Comparison of ENCODE assay signal across 18 cellular contexts in the genomic region with DNA sequence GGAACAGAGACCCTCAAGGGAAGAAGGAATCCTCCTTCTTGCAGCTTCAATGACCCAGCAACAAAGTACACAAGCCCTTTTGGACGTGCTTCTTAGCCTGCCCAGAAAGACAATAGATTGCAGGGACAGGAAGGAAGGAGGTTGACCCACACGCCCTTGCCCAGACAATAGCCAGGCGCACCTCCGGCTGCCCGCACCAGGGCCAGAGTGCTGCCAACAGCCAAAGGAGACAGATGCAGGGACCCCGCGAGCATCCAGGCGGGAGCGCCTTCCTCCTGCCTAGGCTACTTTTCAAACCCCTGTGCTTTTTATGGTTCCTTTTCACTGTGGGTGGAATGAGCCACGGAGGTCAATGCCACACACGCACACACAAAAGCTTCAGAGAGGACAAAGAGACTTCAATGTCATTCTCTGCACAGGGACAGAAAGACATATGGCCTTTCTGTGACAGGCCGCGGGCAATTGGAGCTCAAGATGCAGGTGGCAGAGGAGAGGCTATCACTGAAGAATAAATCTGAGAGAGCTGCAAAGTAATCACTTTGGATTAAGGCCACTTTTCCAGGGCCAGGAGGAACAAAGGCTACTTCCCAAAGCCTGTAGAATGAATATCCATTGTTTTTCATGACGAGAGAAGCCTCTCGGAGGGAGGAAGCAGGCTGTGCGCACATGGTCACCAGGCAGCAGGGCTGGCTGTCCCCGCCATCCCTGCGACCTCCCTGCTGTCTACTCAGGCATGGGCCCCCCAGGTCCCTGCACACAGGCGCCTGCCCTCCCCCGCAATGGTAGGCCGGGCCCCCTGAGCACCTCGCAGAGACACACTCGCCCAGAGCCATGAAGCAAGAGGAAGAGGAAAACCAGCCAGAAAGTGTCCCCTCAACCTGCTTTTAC.
DNase-seq lines count a peak whose midpoint lies in the region; ATAC-seq and TF ChIP-seq lines count a peak whose summit lies in the region.
"Had no signal": no experiment of that assay in that cellular context is flagged by ENCODE, and none has a peak within 500 bp of the region (broad histone marks: within the 10 kb centered on the region; RNA-seq: fewer than 3 reads in every experiment).

No MANE protein-coding gene starts in this region.

- H3K9me3 Mint-ChIP-seq in GM23338, result no peaks in the 10 kb centered on the region
- no peaks in the 10 kb centered on the region for H3K9me3 Mint-ChIP-seq in neural progenitor cell
- H3K9me3 Mint-ChIP-seq: activated T-cell treated with anti-CD3 and anti-CD28 coated beads, Interleukin-2, amount 50 U/mL, for 4 hours; CD8-positive, alpha-beta T cell; T-helper 1 cell treated with Interleukin-12 subunit alpha and Interleukin-12 subunit beta and Interleukin-4 antibody, amounts not matched to agents 30 μg/mL and 1 μg/mL, for 36 hours had no signal

- H3K27ac ChIP-seq in GM23338 (ENCODE audit: low read depth) (no peak overlapping the region), neural progenitor cell (no peak overlapping the region), MM.1S (ENCODE audit: low read length) (no peak overlapping the region)
- H3K27ac ChIP-seq: skin epidermis had no signal

- H3K4me3 ChIP-seq in GM23338, result no peak overlapping the region
- H3K4me3 ChIP-seq in neural progenitor cell, result no peak overlapping the region
- H3K4me3 ChIP-seq in MM.1S (ENCODE audit: low read length), result no peak overlapping the region
- H3K4me3 ChIP-seq: skin epidermis had no signal

- H3K9ac ChIP-seq in neural progenitor cell (no peak overlapping the region), MM.1S (ENCODE audit: low read length) (no peak overlapping the region)

- ATAC-seq in GM23338 (peak; percentile 41), GM19395 (IDR thresholded peaks at IDR 0.05; ENCODE audit: unreplicated experiment) (no peak)
- ATAC-seq: activated T-cell treated with anti-CD3 and anti-CD28 coated beads, Interleukin-2, amount 50 U/mL, for 4 hours; CD8-positive, alpha-beta T cell had no signal

- H3F3A ChIP-seq in GM23338 (replicated peaks; ENCODE audit: low read depth) (no peaks in the 10 kb centered on the region), neural progenitor cell (ENCODE audit: low read depth) (peaks cover 9% of the 10 kb centered on the region), MM.1S (ENCODE audit: insufficient read depth, low read length) (no peaks in the 10 kb centered on the region)

- H3K36me3 Mint-ChIP-seq in GM23338 (ENCODE audit: low read depth), result no peaks in the 10 kb centered on the region
- H3K36me3 Mint-ChIP-seq in neural progenitor cell, result no peaks in the 10 kb centered on the region
- H3K36me3 Mint-ChIP-seq: CD8-positive, alpha-beta T cell had no signal

- H3K4me1 ChIP-seq in GM23338 (ENCODE audit: insufficient read depth) (no peaks in the 10 kb centered on the region), neural progenitor cell (peaks cover 29% of the 10 kb centered on the region), MM.1S (ENCODE audit: low read length) (no peaks in the 10 kb centered on the region)

- H3K9me2 ChIP-seq in GM23338 (ENCODE audit: insufficient read depth) (no peaks in the 10 kb centered on the region), MM.1S (replicated peaks; ENCODE audit: insufficient read depth, low read length) (no peaks in the 10 kb centered on the region)

- H3K79me2 ChIP-seq in GM23338 (replicated peaks; ENCODE audit: insufficient read depth) (no peaks in the 10 kb centered on the region), neural progenitor cell (ENCODE audit: low read depth) (no peaks in the 10 kb centered on the region), MM.1S (ENCODE audit: low read length) (no peaks in the 10 kb centered on the region)

- no peaks in the 10 kb centered on the region for H3K9me3 ChIP-seq in neural progenitor cell (ENCODE audit: low read depth)
- H3K9me3 ChIP-seq in MM.1S (replicated peaks; ENCODE audit: insufficient read depth, low read length), result no peaks in the 10 kb centered on the region

- H3K27me3 ChIP-seq in GM23338 (ENCODE audit: insufficient read depth) (no peaks in the 10 kb centered on the region), neural progenitor cell (no peaks in the 10 kb centered on the region), MM.1S (replicated peaks; ENCODE audit: insufficient read depth, low read length) (no peaks in the 10 kb centered on the region)

- H3K4me3 Mint-ChIP-seq in GM23338 (no peak overlapping the region), neural progenitor cell (no peak overlapping the region)
- H3K4me3 Mint-ChIP-seq: activated T-cell treated with anti-CD3 and anti-CD28 coated beads, Interleukin-2, amount 50 U/mL, for 4 hours; CD8-positive, alpha-beta T cell; T-helper 1 cell treated with Interleukin-12 subunit alpha and Interleukin-12 subunit beta and Interleukin-4 antibody, amounts not matched to agents 30 μg/mL and 1 μg/mL, for 36 hours had no signal

- H3K4me2 ChIP-seq in GM23338 (no peak overlapping the region), neural progenitor cell (peak overlapping the region; percentile 13), MM.1S (ENCODE audit: low read depth, low read length) (no peak overlapping the region)

- H3K4me1 Mint-ChIP-seq in GM23338 (no peaks in the 10 kb centered on the region; the same call in 2 of the 3 replicates), neural progenitor cell (peaks cover 49% of the 10 kb centered on the region)

- TF ChIP-seq CTCF in GM23338 (conservative IDR thresholded peaks at IDR 0.05; ENCODE audit: low read depth in 2 of 2) (no peak), neural progenitor cell (IDR thresholded peaks at IDR 0.05) (no peak), MM.1S (IDR thresholded peaks at IDR 0.05; ENCODE audit: low read length) (no peak)

- no peak overlapping the region for H3K27ac Mint-ChIP-seq in GM23338
- peak overlapping the region; percentile 37 for H3K27ac Mint-ChIP-seq in neural progenitor cell
- H3K27ac Mint-ChIP-seq: CD8-positive, alpha-beta T cell; T-helper 1 cell treated with Interleukin-12 subunit alpha and Interleukin-12 subunit beta and Interleukin-4 antibody, amounts not matched to agents 30 μg/mL and 1 μg/mL, for 36 hours had no signal

- H3K36me3 ChIP-seq in GM23338 (ENCODE audit: insufficient read depth), result no peaks in the 10 kb centered on the region
- no peaks in the 10 kb centered on the region for H3K36me3 ChIP-seq in neural progenitor cell
- H3K36me3 ChIP-seq in MM.1S (replicated peaks; ENCODE audit: insufficient read depth, low read length), result no peaks in the 10 kb centered on the region

- H3K27me3 Mint-ChIP-seq in GM23338 (ENCODE audit: insufficient read depth, low read depth, poor library complexity) (peaks cover 6% of the 10 kb centered on the region), neural progenitor cell (ENCODE audit: insufficient read depth, low read depth) (peaks cover 11% of the 10 kb centered on the region)

- peak overlapping the region; percentile 59; the same call in 1 of the 2 replicates for H2AFZ ChIP-seq in GM23338
- no peak overlapping the region for H2AFZ ChIP-seq in neural progenitor cell (replicated peaks)
- H2AFZ ChIP-seq in MM.1S (ENCODE audit: low read length), result no peak overlapping the region

- DNase-seq in NCI-H146 (lab: John Stamatoyannopoulos, UW) (peak; percentile 3), NCI-H146 treated with DMSO at 0.1 percent for 48 hours (lab: John Stamatoyannopoulos, UW; ENCODE audit: unreplicated experiment) (no peak), GM23338 (ENCODE audit: low spot score) (peak; percentile 13), cerebellar cortex (ENCODE audit: low spot score) (peak; percentile 8), neural progenitor cell (ENCODE audit: low spot score) (peak; percentile 49), MM.1S (no peak), AG08396 (ENCODE audit: low spot score) (no peak)
- DNase-seq: activated naive CD4-positive, alpha-beta T cell; activated T-cell treated with anti-CD3 and anti-CD28 coated beads, Interleukin-2, amount 50 U/mL, for 4 hours; CD8-positive, alpha-beta T cell; DMS 273 treated with DMSO at 0.1 percent for 48 hours; NCI-H1436; NCI-H226; occipital lobe; stimulated activated CD4-positive, alpha-beta T cell treated with anti-CD3 and anti-CD28 coated beads, Interleukin-1b, Interleukin-23, amount 100 ng/mL, for 48 hours had no signal

- H4K20me1 ChIP-seq in GM23338 (replicated peaks; ENCODE audit: insufficient read depth) (no peaks in the 10 kb centered on the region), neural progenitor cell (ENCODE audit: low read depth) (no peaks in the 10 kb centered on the region), MM.1S (ENCODE audit: insufficient read depth, low read length) (no peaks in the 10 kb centered on the region)

TF ChIP-seq in GM23338, 12 proteins besides CTCF, POLR2A, EP300 and RAD21 (continues in another document):
- no peak for TF ChIP-seq CREB1 (CRISPR knock-in tag; IDR thresholded peaks at IDR 0.05; ENCODE audit: low read depth)

Comparison
In these comparisons a context has a peak if more than half of its experiments do, and no peak if none do; other contexts are left out.
1. DNase-seq: peak in NCI-H146 (single experiment), GM23338 (single experiment), cerebellar cortex (single experiment) and neural progenitor cell (single experiment); none in NCI-H146 treated with DMSO at 0.1 percent for 48 hours (single experiment), MM.1S (single experiment) and AG08396 (single experiment).